Comparison of ENCODE assay signal across 2 cellular contexts in the genomic region with DNA sequence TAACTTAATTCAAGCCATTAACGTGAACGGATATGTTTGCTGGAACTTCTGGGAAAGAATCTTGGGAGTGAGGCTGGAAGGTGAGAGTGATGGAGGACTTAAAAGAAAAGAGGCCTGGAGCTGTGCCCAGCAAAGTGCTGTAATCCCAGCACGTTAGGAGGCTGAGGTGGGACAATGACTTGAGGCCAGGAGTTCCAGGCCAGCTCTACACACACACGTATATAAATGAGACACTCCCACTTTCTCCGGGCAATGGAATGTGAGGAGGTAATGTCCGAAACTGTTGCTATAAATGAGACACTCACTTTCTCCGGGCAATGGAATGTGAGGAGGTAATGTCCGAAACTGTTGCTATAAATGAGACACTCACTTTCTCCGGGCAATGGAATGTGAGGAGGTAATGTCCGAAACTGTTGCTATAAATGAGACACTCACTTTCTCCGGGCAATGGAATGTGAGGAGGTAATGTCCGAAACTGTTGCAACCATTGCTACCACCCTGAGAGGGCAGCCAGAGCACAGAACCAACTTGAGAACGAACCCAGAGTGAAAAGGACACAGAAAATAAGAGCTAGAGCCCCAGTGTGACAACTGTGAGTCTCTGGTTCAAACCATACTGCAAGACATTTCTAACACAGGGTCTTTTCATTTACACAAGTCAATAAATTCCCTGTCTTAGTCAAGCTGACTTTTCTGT. TPM values are rescaled to one million over a fixed set of nuclear protein-coding genes. Genes with fewer than 3 reads are reported as not detected.
"Had no signal": no experiment of that assay in that cellular context is flagged by ENCODE, and none has a peak within 500 bp of the region (broad histone marks: within the 10 kb centered on the region; RNA-seq: fewer than 3 reads in every experiment).

No MANE protein-coding gene starts in this region.

RNA-seq across cellular contexts. Expression of a gene that starts 7.1 kb away (rescaled TPM):
- total RNA-seq: myocyte, osteoblast had no signal
